Comparison of ENCODE assay signal across 1 cellular context in the genomic region with DNA sequence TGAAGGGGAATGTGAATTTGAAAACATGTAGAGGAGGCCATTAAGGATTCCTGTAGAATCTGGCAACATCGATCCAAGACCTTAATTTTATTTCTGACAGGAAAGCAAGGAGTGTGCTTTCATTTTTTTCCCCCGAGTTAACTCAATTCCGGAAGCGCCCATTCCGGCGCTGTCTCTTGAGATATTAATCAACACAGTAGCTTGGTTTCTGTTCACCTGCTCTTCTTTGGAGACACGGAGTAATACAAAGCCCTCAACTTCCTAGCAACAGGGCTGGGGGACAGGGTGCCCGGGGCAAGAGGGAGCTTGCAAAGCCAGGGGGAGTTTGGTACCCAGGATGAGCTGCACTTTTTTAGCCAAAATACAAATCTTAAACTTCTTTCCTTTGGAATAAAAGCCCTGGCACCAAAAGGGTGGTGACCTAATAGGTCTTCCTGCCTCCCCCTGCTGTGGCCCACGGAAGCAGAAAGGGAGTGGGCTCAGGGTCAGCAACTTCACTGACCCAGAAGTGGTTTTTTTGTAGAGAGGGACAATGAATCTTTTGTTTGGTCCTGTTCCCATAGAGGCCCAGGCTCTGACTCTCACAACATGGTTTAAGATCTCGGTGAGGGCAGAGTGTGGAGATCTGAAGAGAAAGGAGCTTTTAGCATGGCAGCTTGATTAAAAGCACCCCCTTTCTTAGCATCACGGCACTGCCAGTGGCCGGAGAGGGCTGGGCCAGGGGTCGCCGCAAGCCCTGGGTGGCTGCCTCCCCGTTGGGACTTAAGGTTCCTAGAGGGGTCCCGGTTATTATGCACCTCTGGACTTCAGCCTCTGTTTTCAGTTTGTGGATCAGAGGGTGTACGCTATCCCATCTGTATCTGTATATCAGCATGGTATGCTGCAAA.
TF ChIP-seq lines count a peak whose summit lies in the region.

No MANE protein-coding gene starts in this region.

TF ChIP-seq in HepG2, 621 proteins besides CTCF, POLR2A, EP300 and RAD21 (continued from another document and continues in another):
- TF ChIP-seq, protein P1, sequence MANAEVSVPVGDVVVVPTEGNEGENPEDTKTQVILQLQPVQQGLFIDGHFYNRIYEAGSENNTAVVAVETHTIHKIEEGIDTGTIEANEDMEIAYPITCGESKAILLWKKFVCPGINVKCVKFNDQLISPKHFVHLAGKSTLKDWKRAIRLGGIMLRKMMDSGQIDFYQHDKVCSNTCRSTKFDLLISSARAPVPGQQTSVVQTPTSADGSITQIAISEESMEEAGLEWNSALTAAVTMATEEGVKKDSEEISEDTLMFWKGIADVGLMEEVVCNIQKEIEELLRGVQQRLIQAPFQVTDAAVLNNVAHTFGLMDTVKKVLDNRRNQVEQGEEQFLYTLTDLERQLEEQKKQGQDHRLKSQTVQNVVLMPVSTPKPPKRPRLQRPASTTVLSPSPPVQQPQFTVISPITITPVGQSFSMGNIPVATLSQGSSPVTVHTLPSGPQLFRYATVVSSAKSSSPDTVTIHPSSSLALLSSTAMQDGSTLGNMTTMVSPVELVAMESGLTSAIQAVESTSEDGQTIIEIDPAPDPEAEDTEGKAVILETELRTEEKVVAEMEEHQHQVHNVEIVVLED (CRISPR knock-in tag; IDR thresholded peaks at IDR 0.05; ENCODE audit: borderline replicate concordance), result 0 out of 2 replicates have a peak, but pooled peaks have one; percentile 29
- TF ChIP-seq ZNF335 (CRISPR knock-in tag; IDR thresholded peaks at IDR 0.05) (no peak), ZNF784 (CRISPR knock-in tag; IDR thresholded peaks at IDR 0.05; ENCODE audit: borderline replicate concordance) (0 out of 2 replicates have a peak, but pooled peaks have one; percentile 9), NR2F6 (IDR thresholded peaks at IDR 0.05) (peak; percentile 91), NR2F6 (CRISPR knock-in tag; IDR thresholded peaks at IDR 0.05) (peak; percentile 92), HMG20A (CRISPR knock-in tag; IDR thresholded peaks at IDR 0.05; ENCODE audit: borderline replicate concordance) (peak; percentile 65; the same call in 1 of the 2 replicates), KLF16 (CRISPR knock-in tag; IDR thresholded peaks at IDR 0.05) (peak in 1 of 2 experiments; percentile 15; a peak in 1 of 4 replicates), BRCA1 (CRISPR knock-in tag; IDR thresholded peaks at IDR 0.05) (no peak), GATAD2A (CRISPR knock-in tag; IDR thresholded peaks at IDR 0.05) (peak; percentile 92), TCF7 (IDR thresholded peaks at IDR 0.05; ENCODE audit: low read depth) (peak; percentile 42; the same call in 1 of the 2 replicates), SOX5 (CRISPR knock-in tag; IDR thresholded peaks at IDR 0.05; ENCODE audit: borderline replicate concordance) (peak; percentile 83; the same call in 1 of the 2 replicates), CHD4 (IDR thresholded peaks at IDR 0.05; ENCODE audit: borderline replicate concordance, low read length) (peak; percentile 62; the same call in 1 of the 2 replicates), NR2F2 (IDR thresholded peaks at IDR 0.05; ENCODE audit: borderline replicate concordance, low read depth) (peak; percentile 81), ISL2 (CRISPR knock-in tag; IDR thresholded peaks at IDR 0.05) (peak; percentile 73), FOSL2 (CRISPR knock-in tag; IDR thresholded peaks at IDR 0.05) (peak; percentile 41), CEBPG (CRISPR knock-in tag; IDR thresholded peaks at IDR 0.05) (0 out of 2 replicates have a peak, but pooled peaks have one; percentile 35), ZNF343 (CRISPR knock-in tag; IDR thresholded peaks at IDR 0.05) (no peak), ZBTB38 (CRISPR knock-in tag; IDR thresholded peaks at IDR 0.05) (peak; percentile 80), ARID3A (IDR thresholded peaks at IDR 0.05; ENCODE audit: low read depth, low read length) (no peak), NR2F1 (CRISPR knock-in tag; IDR thresholded peaks at IDR 0.05) (peak; percentile 51 to 80), ZNF180 (CRISPR knock-in tag; IDR thresholded peaks at IDR 0.05; ENCODE audit: borderline replicate concordance, low read depth) (no peak), SOX6 (IDR thresholded peaks at IDR 0.05) (no peak), SOX6 (CRISPR knock-in tag; IDR thresholded peaks at IDR 0.05) (peak; percentile 91), ZNF883 (CRISPR knock-in tag; IDR thresholded peaks at IDR 0.05; ENCODE audit: not compliant biosample characterization) (peak; percentile 24), HDAC2 (CRISPR knock-in tag; IDR thresholded peaks at IDR 0.05) (peak; percentile 55; the same call in 1 of the 2 replicates)
- TF ChIP-seq, protein P2, sequence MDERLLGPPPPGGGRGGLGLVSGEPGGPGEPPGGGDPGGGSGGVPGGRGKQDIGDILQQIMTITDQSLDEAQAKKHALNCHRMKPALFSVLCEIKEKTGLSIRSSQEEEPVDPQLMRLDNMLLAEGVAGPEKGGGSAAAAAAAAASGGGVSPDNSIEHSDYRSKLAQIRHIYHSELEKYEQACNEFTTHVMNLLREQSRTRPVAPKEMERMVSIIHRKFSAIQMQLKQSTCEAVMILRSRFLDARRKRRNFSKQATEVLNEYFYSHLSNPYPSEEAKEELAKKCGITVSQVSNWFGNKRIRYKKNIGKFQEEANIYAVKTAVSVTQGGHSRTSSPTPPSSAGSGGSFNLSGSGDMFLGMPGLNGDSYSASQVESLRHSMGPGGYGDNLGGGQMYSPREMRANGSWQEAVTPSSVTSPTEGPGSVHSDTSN (CRISPR knock-in tag; IDR thresholded peaks at IDR 0.05), result no peak
- TF ChIP-seq, protein P3, sequence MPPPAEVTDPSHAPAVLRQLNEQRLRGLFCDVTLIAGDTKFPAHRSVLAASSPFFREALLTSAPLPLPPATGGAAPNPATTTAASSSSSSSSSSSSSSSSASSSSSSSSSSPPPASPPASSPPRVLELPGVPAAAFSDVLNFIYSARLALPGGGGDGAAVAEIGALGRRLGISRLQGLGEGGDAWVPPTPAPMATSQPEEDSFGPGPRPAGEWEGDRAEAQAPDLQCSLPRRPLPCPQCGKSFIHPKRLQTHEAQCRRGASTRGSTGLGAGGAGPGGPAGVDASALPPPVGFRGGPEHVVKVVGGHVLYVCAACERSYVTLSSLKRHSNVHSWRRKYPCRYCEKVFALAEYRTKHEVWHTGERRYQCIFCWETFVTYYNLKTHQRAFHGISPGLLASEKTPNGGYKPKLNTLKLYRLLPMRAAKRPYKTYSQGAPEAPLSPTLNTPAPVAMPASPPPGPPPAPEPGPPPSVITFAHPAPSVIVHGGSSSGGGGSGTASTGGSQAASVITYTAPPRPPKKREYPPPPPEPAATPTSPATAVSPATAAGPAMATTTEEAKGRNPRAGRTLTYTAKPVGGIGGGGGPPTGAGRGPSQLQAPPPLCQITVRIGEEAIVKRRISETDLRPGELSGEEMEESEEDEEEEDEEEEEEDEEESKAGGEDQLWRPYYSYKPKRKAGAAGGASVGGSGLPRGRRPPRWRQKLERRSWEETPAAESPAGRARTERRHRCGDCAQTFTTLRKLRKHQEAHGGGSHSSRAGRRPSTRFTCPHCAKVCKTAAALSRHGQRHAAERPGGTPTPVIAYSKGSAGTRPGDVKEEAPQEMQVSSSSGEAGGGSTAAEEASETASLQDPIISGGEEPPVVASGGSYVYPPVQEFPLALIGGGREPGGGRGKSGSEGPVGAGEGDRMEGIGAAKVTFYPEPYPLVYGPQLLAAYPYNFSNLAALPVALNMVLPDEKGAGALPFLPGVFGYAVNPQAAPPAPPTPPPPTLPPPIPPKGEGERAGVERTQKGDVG (CRISPR knock-in tag; IDR thresholded peaks at IDR 0.05; ENCODE audit: borderline replicate concordance), result peak; percentile 67; the same call in 1 of the 2 replicates
- TF ChIP-seq, protein P4, sequence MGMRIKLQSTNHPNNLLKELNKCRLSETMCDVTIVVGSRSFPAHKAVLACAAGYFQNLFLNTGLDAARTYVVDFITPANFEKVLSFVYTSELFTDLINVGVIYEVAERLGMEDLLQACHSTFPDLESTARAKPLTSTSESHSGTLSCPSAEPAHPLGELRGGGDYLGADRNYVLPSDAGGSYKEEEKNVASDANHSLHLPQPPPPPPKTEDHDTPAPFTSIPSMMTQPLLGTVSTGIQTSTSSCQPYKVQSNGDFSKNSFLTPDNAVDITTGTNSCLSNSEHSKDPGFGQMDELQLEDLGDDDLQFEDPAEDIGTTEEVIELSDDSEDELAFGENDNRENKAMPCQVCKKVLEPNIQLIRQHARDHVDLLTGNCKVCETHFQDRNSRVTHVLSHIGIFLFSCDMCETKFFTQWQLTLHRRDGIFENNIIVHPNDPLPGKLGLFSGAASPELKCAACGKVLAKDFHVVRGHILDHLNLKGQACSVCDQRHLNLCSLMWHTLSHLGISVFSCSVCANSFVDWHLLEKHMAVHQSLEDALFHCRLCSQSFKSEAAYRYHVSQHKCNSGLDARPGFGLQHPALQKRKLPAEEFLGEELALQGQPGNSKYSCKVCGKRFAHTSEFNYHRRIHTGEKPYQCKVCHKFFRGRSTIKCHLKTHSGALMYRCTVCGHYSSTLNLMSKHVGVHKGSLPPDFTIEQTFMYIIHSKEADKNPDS (CRISPR knock-in tag; IDR thresholded peaks at IDR 0.05), result no peak
- TF ChIP-seq, protein P5, sequence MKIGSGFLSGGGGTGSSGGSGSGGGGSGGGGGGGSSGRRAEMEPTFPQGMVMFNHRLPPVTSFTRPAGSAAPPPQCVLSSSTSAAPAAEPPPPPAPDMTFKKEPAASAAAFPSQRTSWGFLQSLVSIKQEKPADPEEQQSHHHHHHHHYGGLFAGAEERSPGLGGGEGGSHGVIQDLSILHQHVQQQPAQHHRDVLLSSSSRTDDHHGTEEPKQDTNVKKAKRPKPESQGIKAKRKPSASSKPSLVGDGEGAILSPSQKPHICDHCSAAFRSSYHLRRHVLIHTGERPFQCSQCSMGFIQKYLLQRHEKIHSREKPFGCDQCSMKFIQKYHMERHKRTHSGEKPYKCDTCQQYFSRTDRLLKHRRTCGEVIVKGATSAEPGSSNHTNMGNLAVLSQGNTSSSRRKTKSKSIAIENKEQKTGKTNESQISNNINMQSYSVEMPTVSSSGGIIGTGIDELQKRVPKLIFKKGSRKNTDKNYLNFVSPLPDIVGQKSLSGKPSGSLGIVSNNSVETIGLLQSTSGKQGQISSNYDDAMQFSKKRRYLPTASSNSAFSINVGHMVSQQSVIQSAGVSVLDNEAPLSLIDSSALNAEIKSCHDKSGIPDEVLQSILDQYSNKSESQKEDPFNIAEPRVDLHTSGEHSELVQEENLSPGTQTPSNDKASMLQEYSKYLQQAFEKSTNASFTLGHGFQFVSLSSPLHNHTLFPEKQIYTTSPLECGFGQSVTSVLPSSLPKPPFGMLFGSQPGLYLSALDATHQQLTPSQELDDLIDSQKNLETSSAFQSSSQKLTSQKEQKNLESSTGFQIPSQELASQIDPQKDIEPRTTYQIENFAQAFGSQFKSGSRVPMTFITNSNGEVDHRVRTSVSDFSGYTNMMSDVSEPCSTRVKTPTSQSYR (CRISPR knock-in tag; IDR thresholded peaks at IDR 0.05; ENCODE audit: borderline replicate concordance), result peak; percentile 14; the same call in 1 of the 2 replicates
- TF ChIP-seq, protein P6, sequence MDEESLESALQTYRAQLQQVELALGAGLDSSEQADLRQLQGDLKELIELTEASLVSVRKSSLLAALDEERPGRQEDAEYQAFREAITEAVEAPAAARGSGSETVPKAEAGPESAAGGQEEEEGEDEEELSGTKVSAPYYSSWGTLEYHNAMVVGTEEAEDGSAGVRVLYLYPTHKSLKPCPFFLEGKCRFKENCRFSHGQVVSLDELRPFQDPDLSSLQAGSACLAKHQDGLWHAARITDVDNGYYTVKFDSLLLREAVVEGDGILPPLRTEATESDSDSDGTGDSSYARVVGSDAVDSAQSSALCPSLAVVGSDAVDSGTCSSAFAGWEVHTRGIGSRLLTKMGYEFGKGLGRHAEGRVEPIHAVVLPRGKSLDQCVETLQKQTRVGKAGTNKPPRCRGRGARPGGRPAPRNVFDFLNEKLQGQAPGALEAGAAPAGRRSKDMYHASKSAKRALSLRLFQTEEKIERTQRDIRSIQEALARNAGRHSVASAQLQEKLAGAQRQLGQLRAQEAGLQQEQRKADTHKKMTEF (CRISPR knock-in tag; IDR thresholded peaks at IDR 0.05), result peak; percentile 48; the same call in 1 of the 2 replicates
- TF ChIP-seq, protein P7, sequence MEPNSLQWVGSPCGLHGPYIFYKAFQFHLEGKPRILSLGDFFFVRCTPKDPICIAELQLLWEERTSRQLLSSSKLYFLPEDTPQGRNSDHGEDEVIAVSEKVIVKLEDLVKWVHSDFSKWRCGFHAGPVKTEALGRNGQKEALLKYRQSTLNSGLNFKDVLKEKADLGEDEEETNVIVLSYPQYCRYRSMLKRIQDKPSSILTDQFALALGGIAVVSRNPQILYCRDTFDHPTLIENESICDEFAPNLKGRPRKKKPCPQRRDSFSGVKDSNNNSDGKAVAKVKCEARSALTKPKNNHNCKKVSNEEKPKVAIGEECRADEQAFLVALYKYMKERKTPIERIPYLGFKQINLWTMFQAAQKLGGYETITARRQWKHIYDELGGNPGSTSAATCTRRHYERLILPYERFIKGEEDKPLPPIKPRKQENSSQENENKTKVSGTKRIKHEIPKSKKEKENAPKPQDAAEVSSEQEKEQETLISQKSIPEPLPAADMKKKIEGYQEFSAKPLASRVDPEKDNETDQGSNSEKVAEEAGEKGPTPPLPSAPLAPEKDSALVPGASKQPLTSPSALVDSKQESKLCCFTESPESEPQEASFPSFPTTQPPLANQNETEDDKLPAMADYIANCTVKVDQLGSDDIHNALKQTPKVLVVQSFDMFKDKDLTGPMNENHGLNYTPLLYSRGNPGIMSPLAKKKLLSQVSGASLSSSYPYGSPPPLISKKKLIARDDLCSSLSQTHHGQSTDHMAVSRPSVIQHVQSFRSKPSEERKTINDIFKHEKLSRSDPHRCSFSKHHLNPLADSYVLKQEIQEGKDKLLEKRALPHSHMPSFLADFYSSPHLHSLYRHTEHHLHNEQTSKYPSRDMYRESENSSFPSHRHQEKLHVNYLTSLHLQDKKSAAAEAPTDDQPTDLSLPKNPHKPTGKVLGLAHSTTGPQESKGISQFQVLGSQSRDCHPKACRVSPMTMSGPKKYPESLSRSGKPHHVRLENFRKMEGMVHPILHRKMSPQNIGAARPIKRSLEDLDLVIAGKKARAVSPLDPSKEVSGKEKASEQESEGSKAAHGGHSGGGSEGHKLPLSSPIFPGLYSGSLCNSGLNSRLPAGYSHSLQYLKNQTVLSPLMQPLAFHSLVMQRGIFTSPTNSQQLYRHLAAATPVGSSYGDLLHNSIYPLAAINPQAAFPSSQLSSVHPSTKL (CRISPR knock-in tag; IDR thresholded peaks at IDR 0.05), result peak; percentile 78
